14 cellular contexts compared by ENCODE assay signal in genomic region chr3:59759298-59760169, GRCh38.
DNase-seq lines count a peak whose midpoint lies in the region; ATAC-seq and TF ChIP-seq lines count a peak whose summit lies in the region.
"Had no signal": no experiment of that assay in that cellular context is flagged by ENCODE, and none has a peak within 500 bp of the region (broad histone marks: within the 10 kb centered on the region; RNA-seq: fewer than 3 reads in every experiment).

No MANE protein-coding gene starts in this region.

- no peaks in the 10 kb centered on the region for H3K79me2 ChIP-seq in osteoblast (ENCODE audit: insufficient read depth, low read length)

- no peak overlapping the region for H2AFZ ChIP-seq in osteoblast (ENCODE audit: low read length)

- peak; percentile 72 for ATAC-seq in HG03442 (IDR thresholded peaks at IDR 0.05; ENCODE audit: unreplicated experiment)
- no peak for ATAC-seq in HG02885 (IDR thresholded peaks at IDR 0.05; ENCODE audit: poor library complexity, unreplicated experiment)
- no peak for ATAC-seq in upper lobe of right lung

- H3K4me2 ChIP-seq in osteoblast (ENCODE audit: insufficient read depth, low read length), result no peak overlapping the region
- H3K4me2 ChIP-seq: KMS-11 had no signal

- no peak for TF ChIP-seq CTCF in upper lobe of right lung (IDR thresholded peaks at IDR 0.05)
- no peak for TF ChIP-seq CTCF in osteoblast (IDR thresholded peaks at IDR 0.05; ENCODE audit: extremely low read depth, low read depth, low read length)

- no peaks in the 10 kb centered on the region for H3K9me3 ChIP-seq in upper lobe of right lung
- H3K9me3 ChIP-seq in osteoblast (ENCODE audit: low read depth, low read length), result no peaks in the 10 kb centered on the region
- H3K9me3 ChIP-seq: adrenal gland had no signal

- H3K4me1 ChIP-seq in upper lobe of right lung (no peaks in the 10 kb centered on the region), osteoblast (ENCODE audit: insufficient read depth, low read length) (peaks cover 10% of the 10 kb centered on the region)
- H3K4me1 ChIP-seq: adrenal gland had no signal

- H3K27ac ChIP-seq in upper lobe of right lung (no peak overlapping the region), osteoblast (ENCODE audit: low read depth, low read length) (no peak overlapping the region)
- H3K27ac ChIP-seq: adrenal gland, KMS-11 had no signal

- H3K4me3 ChIP-seq in upper lobe of right lung, result no peak overlapping the region
- H3K4me3 ChIP-seq in osteoblast (ENCODE audit: insufficient read depth, low read length), result no peak overlapping the region
- H3K4me3 ChIP-seq: adrenal gland had no signal

- H3K36me3 ChIP-seq in upper lobe of right lung, result no peaks in the 10 kb centered on the region
- no peaks in the 10 kb centered on the region for H3K36me3 ChIP-seq in osteoblast (ENCODE audit: insufficient read depth, low read length)
- H3K36me3 ChIP-seq: adrenal gland had no signal

- no peaks in the 10 kb centered on the region for H3K27me3 ChIP-seq in upper lobe of right lung
- H3K27me3 ChIP-seq in osteoblast (ENCODE audit: insufficient read depth, low read length), result no peaks in the 10 kb centered on the region
- H3K27me3 ChIP-seq: adrenal gland had no signal

- H4K20me1 ChIP-seq in osteoblast (ENCODE audit: insufficient read depth, low read length), result no peaks in the 10 kb centered on the region

- intact Hi-C loops in upper lobe of right lung (cut with DNase I), result no loop called here

- peak; percentile 40 for DNase-seq in AG20443 (ENCODE audit: low spot score)
- peak; percentile 23 for DNase-seq in activated naive CD4-positive, alpha-beta T cell treated with anti-CD3 and anti-CD28 coated beads, Interleukin-2, amount 50 U/mL, for 16 hours
- DNase-seq in medulla oblongata (ENCODE audit: extremely low spot score), result peak; percentile 17
- DNase-seq in UCSD-AML1 (lab: John Stamatoyannopoulos, UW; ENCODE audit: unreplicated experiment), result no peak
- no peak for DNase-seq in upper lobe of right lung
- DNase-seq in osteoblast (ENCODE audit: insufficient read length, low spot score, missing footprints), result no peak
- DNase-seq: adrenal gland, cortex of kidney, EL, islet precursor cell, NCI-H2029 treated with DMSO at 0.1 percent for 48 hours had no signal

Comparison
In these comparisons a context has a peak if more than half of its experiments do, and no peak if none do; other contexts are left out.
1. DNase-seq: peak in AG20443 (single experiment), activated naive CD4-positive, alpha-beta T cell treated with anti-CD3 and anti-CD28 coated beads, Interleukin-2, amount 50 U/mL, for 16 hours (single experiment) and medulla oblongata (single experiment); none in UCSD-AML1 (single experiment), upper lobe of right lung (single experiment) and osteoblast (single experiment).